Comparison of ENCODE assay signal across 1 cellular context in the genomic region with DNA sequence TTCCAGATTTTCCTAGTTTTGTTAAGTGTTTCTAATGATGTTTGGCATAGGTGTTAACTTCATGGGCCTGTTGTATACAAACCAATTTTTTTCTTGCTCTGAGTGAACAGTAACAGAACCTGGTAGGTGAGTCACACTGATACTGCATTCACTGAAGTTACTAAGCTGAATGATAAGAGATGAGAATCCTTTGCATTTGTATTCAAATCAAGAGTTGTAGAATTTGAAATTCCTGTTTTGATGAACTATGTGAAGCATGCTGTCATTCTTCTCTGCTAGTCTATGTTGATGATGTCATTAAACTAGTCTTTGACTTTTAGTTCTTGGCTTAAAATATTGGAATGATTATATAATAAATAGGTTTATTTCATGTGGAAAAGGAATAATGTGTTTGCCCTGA.
TF ChIP-seq lines count a peak whose summit lies in the region.

No MANE protein-coding gene starts in this region.

TF ChIP-seq in A549, 52 proteins besides CTCF, POLR2A, EP300 and RAD21 (continued from another document):
- TF ChIP-seq, protein P1, sequence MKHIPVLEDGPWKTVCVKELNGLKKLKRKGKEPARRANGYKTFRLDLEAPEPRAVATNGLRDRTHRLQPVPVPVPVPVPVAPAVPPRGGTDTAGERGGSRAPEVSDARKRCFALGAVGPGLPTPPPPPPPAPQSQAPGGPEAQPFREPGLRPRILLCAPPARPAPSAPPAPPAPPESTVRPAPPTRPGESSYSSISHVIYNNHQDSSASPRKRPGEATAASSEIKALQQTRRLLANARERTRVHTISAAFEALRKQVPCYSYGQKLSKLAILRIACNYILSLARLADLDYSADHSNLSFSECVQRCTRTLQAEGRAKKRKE (CRISPR knock-in tag; IDR thresholded peaks at IDR 0.05; ENCODE audit: low read depth): no peak
- TF ChIP-seq, protein P2, sequence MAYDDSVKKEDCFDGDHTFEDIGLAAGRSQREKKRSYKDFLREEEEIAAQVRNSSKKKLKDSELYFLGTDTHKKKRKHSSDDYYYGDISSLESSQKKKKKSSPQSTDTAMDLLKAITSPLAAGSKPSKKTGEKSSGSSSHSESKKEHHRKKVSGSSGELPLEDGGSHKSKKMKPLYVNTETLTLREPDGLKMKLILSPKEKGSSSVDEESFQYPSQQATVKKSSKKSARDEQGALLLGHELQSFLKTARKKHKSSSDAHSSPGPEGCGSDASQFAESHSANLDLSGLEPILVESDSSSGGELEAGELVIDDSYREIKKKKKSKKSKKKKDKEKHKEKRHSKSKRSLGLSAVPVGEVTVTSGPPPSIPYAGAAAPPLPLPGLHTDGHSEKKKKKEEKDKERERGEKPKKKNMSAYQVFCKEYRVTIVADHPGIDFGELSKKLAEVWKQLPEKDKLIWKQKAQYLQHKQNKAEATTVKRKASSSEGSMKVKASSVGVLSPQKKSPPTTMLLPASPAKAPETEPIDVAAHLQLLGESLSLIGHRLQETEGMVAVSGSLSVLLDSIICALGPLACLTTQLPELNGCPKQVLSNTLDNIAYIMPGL (CRISPR knock-in tag; IDR thresholded peaks at IDR 0.05; ENCODE audit: borderline replicate concordance): no peak
